ENCODE assay signal across 15 cellular contexts in genomic region chr2:71782323-71782722, GRCh38.
DNase-seq lines count a peak whose midpoint lies in the region; ATAC-seq, FAIRE-seq and TF ChIP-seq lines count a peak whose summit lies in the region.
"Had no signal": no experiment of that assay in that cellular context is flagged by ENCODE, and none has a peak within 500 bp of the region (broad histone marks: within the 10 kb centered on the region; RNA-seq: fewer than 3 reads in every experiment).

No MANE protein-coding gene starts in this region.

- no peak for FAIRE-seq in RCC 7860 (lab: Jason Lieb, UNC)
- FAIRE-seq: GM12878, H1, HepG2, HTR-8/SVneo had no signal

- no peak overlapping the region for H3K27ac Mint-ChIP-seq in activated CD8-positive, alpha-beta memory T cell treated with anti-CD3 and anti-CD28 coated beads, Interleukin-2, amount 10 ng/mL, durations not matched to agents 7 days and 5 days
- H3K27ac Mint-ChIP-seq in progenitor cell of endocrine pancreas: no peak overlapping the region
- H3K27ac Mint-ChIP-seq: HFFc6 had no signal

- H3K27me3 Mint-ChIP-seq in activated CD8-positive, alpha-beta memory T cell treated with anti-CD3 and anti-CD28 coated beads, Interleukin-2, amount 10 ng/mL, durations not matched to agents 7 days and 5 days: no peaks in the 10 kb centered on the region
- H3K27me3 Mint-ChIP-seq in progenitor cell of endocrine pancreas: peaks cover 25% of the 10 kb centered on the region
- H3K27me3 Mint-ChIP-seq: CD4-positive, CD25-positive, alpha-beta regulatory T cell had no signal

- peak; percentile 8 for DNase-seq in activated CD8-positive, alpha-beta memory T cell treated with anti-CD3 and anti-CD28 coated beads, Interleukin-2, amount 10 ng/mL, durations not matched to agents 7 days and 5 days
- DNase-seq in activated CD8-positive, alpha-beta memory T cell treated with anti-CD3 and anti-CD28 coated beads, Interleukin-2, amount 50 U/mL, for 4 hours: no peak
- peak; percentile 2 for DNase-seq in GM20000 (ENCODE audit: low spot score)
- peak; percentile 29 for DNase-seq in islet precursor cell
- peak; percentile 3 for DNase-seq in progenitor cell of endocrine pancreas (ENCODE audit: low spot score, unreplicated experiment)
- no peak for DNase-seq in RCC 7860 (ENCODE audit: low spot score)
- DNase-seq in NCI-H2029 treated with DMSO at 0.1 percent for 48 hours (lab: John Stamatoyannopoulos, UW): no peak
- DNase-seq: CD4-positive, CD25-positive, alpha-beta regulatory T cell; HCEC 1CT; HFFc6 had no signal

- no peak overlapping the region for H3K4me3 Mint-ChIP-seq in activated CD8-positive, alpha-beta memory T cell treated with anti-CD3 and anti-CD28 coated beads, Interleukin-2, amount 10 ng/mL, durations not matched to agents 7 days and 5 days
- H3K4me3 Mint-ChIP-seq in progenitor cell of endocrine pancreas (ENCODE audit: low read depth): no peak overlapping the region
- H3K4me3 Mint-ChIP-seq: CD4-positive, CD25-positive, alpha-beta regulatory T cell; HFFc6 had no signal

- CTCF ChIA-PET in activated CD8-positive, alpha-beta memory T cell treated with anti-CD3 and anti-CD28 coated beads, Interleukin-2, amount 10 ng/mL, durations not matched to agents 7 days and 5 days (lab: Charles Lee): no interaction called here

- H3K36me3 Mint-ChIP-seq in activated CD8-positive, alpha-beta memory T cell treated with anti-CD3 and anti-CD28 coated beads, Interleukin-2, amount 10 ng/mL, durations not matched to agents 7 days and 5 days: no peaks in the 10 kb centered on the region
- no peaks in the 10 kb centered on the region for H3K36me3 Mint-ChIP-seq in progenitor cell of endocrine pancreas (ENCODE audit: insufficient read depth)
- H3K36me3 Mint-ChIP-seq: CD4-positive, CD25-positive, alpha-beta regulatory T cell had no signal

- no peaks in the 10 kb centered on the region for H3K4me1 Mint-ChIP-seq in activated CD8-positive, alpha-beta memory T cell treated with anti-CD3 and anti-CD28 coated beads, Interleukin-2, amount 10 ng/mL, durations not matched to agents 7 days and 5 days
- peaks cover 5% of the 10 kb centered on the region for H3K4me1 Mint-ChIP-seq in progenitor cell of endocrine pancreas (ENCODE audit: low read depth)
- H3K4me1 Mint-ChIP-seq: CD4-positive, CD25-positive, alpha-beta regulatory T cell had no signal

- TF ChIP-seq CTCF in GM20000 (IDR thresholded peaks at IDR 0.05; ENCODE audit: extremely low read depth, missing control alignments) (no peak), progenitor cell of endocrine pancreas (IDR thresholded peaks at IDR 0.05; ENCODE audit: unreplicated experiment) (no peak)

- no peaks in the 10 kb centered on the region for H3K9me3 Mint-ChIP-seq in activated CD8-positive, alpha-beta memory T cell treated with anti-CD3 and anti-CD28 coated beads, Interleukin-2, amount 10 ng/mL, durations not matched to agents 7 days and 5 days (ENCODE audit: low read depth)
- H3K9me3 Mint-ChIP-seq in progenitor cell of endocrine pancreas (ENCODE audit: low read depth): no peaks in the 10 kb centered on the region
- H3K9me3 Mint-ChIP-seq: HFFc6 had no signal

- no peak for ATAC-seq in activated CD8-positive, alpha-beta memory T cell treated with anti-CD3 and anti-CD28 coated beads, Interleukin-2, amount 10 ng/mL, durations not matched to agents 7 days and 5 days
- no peak for ATAC-seq in HG02884 (IDR thresholded peaks at IDR 0.05; ENCODE audit: unreplicated experiment)
- ATAC-seq: GM12878, HepG2 had no signal

Comparison
In these comparisons a context has a peak if more than half of its experiments do, and no peak if none do; other contexts are left out.
1. DNase-seq: peak in activated CD8-positive, alpha-beta memory T cell treated with anti-CD3 and anti-CD28 coated beads, Interleukin-2, amount 10 ng/mL, durations not matched to agents 7 days and 5 days (single experiment), GM20000 (single experiment), islet precursor cell (single experiment) and progenitor cell of endocrine pancreas (single experiment); none in activated CD8-positive, alpha-beta memory T cell treated with anti-CD3 and anti-CD28 coated beads, Interleukin-2, amount 50 U/mL, for 4 hours (single experiment), RCC 7860 (single experiment) and NCI-H2029 treated with DMSO at 0.1 percent for 48 hours (single experiment).